8 cellular contexts compared by ENCODE assay signal in genomic region chr6:139161169-139161568, GRCh38. TPM values are rescaled to one million over a fixed set of nuclear protein-coding genes. Genes with fewer than 3 reads are reported as not detected.
DNase-seq lines count a peak whose midpoint lies in the region; ATAC-seq and TF ChIP-seq lines count a peak whose summit lies in the region.

No MANE protein-coding gene starts in this region.

- no peaks in the 10 kb centered on the region for H3K27me3 Mint-ChIP-seq in activated CD4-positive, alpha-beta T cell treated with anti-CD3 and anti-CD28 coated beads for 36 hours

- no peak overlapping the region for H3K4me3 ChIP-seq in fibroblast of the aortic adventitia (ENCODE audit: low read depth, low read length)

- H3K9me3 Mint-ChIP-seq in activated CD4-positive, alpha-beta T cell treated with anti-CD3 and anti-CD28 coated beads for 36 hours (ENCODE audit: low read depth), result peaks cover 4% of the 10 kb centered on the region

- peak overlapping the region; percentile 59 for H3K4me3 Mint-ChIP-seq in activated CD4-positive, alpha-beta T cell treated with anti-CD3 and anti-CD28 coated beads for 36 hours

- CTCF ChIA-PET in activated CD4-positive, alpha-beta T cell treated with anti-CD3 and anti-CD28 coated beads for 36 hours (lab: Charles Lee), result interaction anchor here (0.7 to 7.1 kb wide), 8 partner anchors 8 to 129 kb away, joined by 3 to 53 read pairs (median 4); no protein-coding TSS in a partner anchor

- H3K4me1 Mint-ChIP-seq in activated CD4-positive, alpha-beta T cell treated with anti-CD3 and anti-CD28 coated beads for 36 hours, result peaks cover 92% of the 10 kb centered on the region

- DNase-seq in DMS53 treated with DMSO at 0.1 percent for 48 hours (lab: John Stamatoyannopoulos, UW; ENCODE audit: unreplicated experiment), result peak; percentile 67
- DNase-seq in activated CD4-positive, alpha-beta T cell treated with anti-CD3 and anti-CD28 coated beads for 36 hours, result peak; percentile 74
- DNase-seq in fibroblast of the aortic adventitia (ENCODE audit: low read depth), result peak; percentile 41
- DNase-seq in ecto neural progenitor cell (ENCODE audit: low spot score), result no peak
- no peak for DNase-seq in iPS-NIHi11 (ENCODE audit: low spot score)

- peak overlapping the region; percentile 97 for H3K27ac Mint-ChIP-seq in activated CD4-positive, alpha-beta T cell treated with anti-CD3 and anti-CD28 coated beads for 36 hours

- peaks cover 66% of the 10 kb centered on the region for H3K36me3 Mint-ChIP-seq in activated CD4-positive, alpha-beta T cell treated with anti-CD3 and anti-CD28 coated beads for 36 hours (ENCODE audit: low read depth)

- intact Hi-C loops in activated CD4-positive, alpha-beta T cell treated with anti-CD3 and anti-CD28 coated beads for 36 hours (cut with DNase I, micrococcal nuclease), result loop anchor here (1.0 to 2.0 kb wide), 3 partner anchors 9 to 16 kb away; no protein-coding TSS in a partner anchor

- ATAC-seq in HG02981 (IDR thresholded peaks at IDR 0.05; ENCODE audit: unreplicated experiment), result peak; percentile 17
- peak; percentile 45 for ATAC-seq in activated CD4-positive, alpha-beta T cell treated with anti-CD3 and anti-CD28 coated beads for 36 hours
- no peak for ATAC-seq in HG03439 (IDR thresholded peaks at IDR 0.05; ENCODE audit: unreplicated experiment)
- ATAC-seq in HG02884 (IDR thresholded peaks at IDR 0.05; ENCODE audit: unreplicated experiment), result no peak

- no peak for TF ChIP-seq CTCF in fibroblast of the aortic adventitia (IDR thresholded peaks at IDR 0.05; ENCODE audit: insufficient read depth, low read length)

- POLR2A ChIA-PET in activated CD4-positive, alpha-beta T cell treated with anti-CD3 and anti-CD28 coated beads for 36 hours (lab: Charles Lee), result interaction anchor here (0.6 to 2.2 kb wide), 9 partner anchors 9 to 213 kb away, joined by 3 to 20 read pairs (median 8); partner anchors contain the start of gene CITED2

RNA-seq across cellular contexts. Expression of gene HECA, which starts 26.3 kb away (rescaled TPM):
- 10 to 100 TPM; 51.6 to 63.4 TPM for total RNA-seq in activated CD4-positive, alpha-beta T cell treated with anti-CD3 and anti-CD28 coated beads for 36 hours
- total RNA-seq in fibroblast of the aortic adventitia (ENCODE audit: low replicate concordance), result 29.9 and 36.3 TPM in 2 replicates

Comparison
In these comparisons a context has a peak if more than half of its experiments do, and no peak if none do; other contexts are left out.
1. DNase-seq: peak in DMS53 treated with DMSO at 0.1 percent for 48 hours (single experiment), activated CD4-positive, alpha-beta T cell treated with anti-CD3 and anti-CD28 coated beads for 36 hours (single experiment) and fibroblast of the aortic adventitia (single experiment); none in ecto neural progenitor cell (single experiment) and iPS-NIHi11 (single experiment).
2. ATAC-seq: peak in HG02981 (single experiment) and activated CD4-positive, alpha-beta T cell treated with anti-CD3 and anti-CD28 coated beads for 36 hours (single experiment); none in HG03439 (single experiment) and HG02884 (single experiment).